Comparison of ENCODE assay signal across 23 cellular contexts in genomic region chr2:101303688-101304087, GRCh38. TPM values are rescaled to one million over a fixed set of nuclear protein-coding genes. Genes with fewer than 3 reads are reported as not detected.
DNase-seq lines count a peak whose midpoint lies in the region; ATAC-seq, FAIRE-seq and TF ChIP-seq lines count a peak whose summit lies in the region.
"Had no signal": no experiment of that assay in that cellular context is flagged by ENCODE, and none has a peak within 500 bp of the region (broad histone marks: within the 10 kb centered on the region; RNA-seq: fewer than 3 reads in every experiment).

No MANE protein-coding gene starts in this region.

- H3K9me3 ChIP-seq in PC-3 (ENCODE audit: low read length), result no peaks in the 10 kb centered on the region
- H3K9me3 ChIP-seq in lower lobe of right lung, result no peaks in the 10 kb centered on the region

- H3K9me3 Mint-ChIP-seq in activated naive CD4-positive, alpha-beta T cell treated with anti-CD3 and anti-CD28 coated beads, Interleukin-2, amount 50 U/mL, for 24 hours, result no peaks in the 10 kb centered on the region
- no peaks in the 10 kb centered on the region for H3K9me3 Mint-ChIP-seq in type B pancreatic cell
- H3K9me3 Mint-ChIP-seq: WTC11 had no signal

- TF ChIP-seq CTCF in PC-3 (conservative IDR thresholded peaks at IDR 0.05; ENCODE audit: low read depth, low read length) (no peak), lower lobe of right lung (IDR thresholded peaks at IDR 0.05) (no peak), type B pancreatic cell (conservative IDR thresholded peaks at IDR 0.05) (no peak)

- peaks cover 98% of the 10 kb centered on the region for H3K79me2 ChIP-seq in PC-3 (ENCODE audit: low read length)

- no peaks in the 10 kb centered on the region for H3F3A ChIP-seq in PC-3 (ENCODE audit: low read length, unreplicated experiment)

- peaks cover 82% of the 10 kb centered on the region for H3K4me1 Mint-ChIP-seq in activated naive CD4-positive, alpha-beta T cell treated with anti-CD3 and anti-CD28 coated beads, Interleukin-2, amount 50 U/mL, for 24 hours
- H3K4me1 Mint-ChIP-seq in type B pancreatic cell (ENCODE audit: unreplicated experiment), result peaks cover 41% of the 10 kb centered on the region

- no peaks in the 10 kb centered on the region for H3K27me3 Mint-ChIP-seq in activated naive CD4-positive, alpha-beta T cell treated with anti-CD3 and anti-CD28 coated beads, Interleukin-2, amount 50 U/mL, for 24 hours
- H3K27me3 Mint-ChIP-seq in type B pancreatic cell, result no peaks in the 10 kb centered on the region

- H3K9me2 ChIP-seq in PC-3 (replicated peaks; ENCODE audit: low read length), result no peaks in the 10 kb centered on the region

- CTCF ChIA-PET in PC-3 (lab: Charles Lee), result interaction anchor here (0.6 kb wide), 1 partner anchor 83 kb away, joined by 7 read pairs; no protein-coding TSS in a partner anchor

- H4K20me1 ChIP-seq in PC-3 (ENCODE audit: low read length), result peaks cover 70% of the 10 kb centered on the region

- H3K27ac Mint-ChIP-seq in activated naive CD4-positive, alpha-beta T cell treated with anti-CD3 and anti-CD28 coated beads, Interleukin-2, amount 50 U/mL, for 24 hours, result peak overlapping the region; percentile 31
- H3K27ac Mint-ChIP-seq in type B pancreatic cell, result peak overlapping the region; percentile 30
- H3K27ac Mint-ChIP-seq: brain, WTC11 had no signal

- no peak for FAIRE-seq in GM19239 (lab: Jason Lieb, UNC)
- FAIRE-seq: small intestine, urothelium cell line had no signal

- H3K4me1 ChIP-seq in PC-3 (ENCODE audit: insufficient read depth, low read length) (peaks cover 41% of the 10 kb centered on the region), lower lobe of right lung (peaks cover 74% of the 10 kb centered on the region)

- H3K4me2 ChIP-seq in PC-3 (ENCODE audit: low read length), result 0 out of 2 replicates have a peak overlapping the region, but pooled peaks have one; percentile 92
- H3K4me2 ChIP-seq: KMS-11 had no signal

- POLR2A ChIA-PET in PC-3 (lab: Charles Lee; ENCODE audit: unreplicated experiment), result no interaction called here

- no peak for ATAC-seq in PC-3
- no peak for ATAC-seq in lower lobe of right lung
- ATAC-seq: SK-N-SH treated with all-trans-retinoic acid at 6 μM for 48 hours, WTC11 had no signal

- H3K27ac ChIP-seq in PC-3 (ENCODE audit: low read length) (no peak overlapping the region), lower lobe of right lung (no peak overlapping the region)
- H3K27ac ChIP-seq: KMS-11 had no signal

- peak overlapping the region; percentile 64 for H3K4me3 Mint-ChIP-seq in activated naive CD4-positive, alpha-beta T cell treated with anti-CD3 and anti-CD28 coated beads, Interleukin-2, amount 50 U/mL, for 24 hours
- no peak overlapping the region for H3K4me3 Mint-ChIP-seq in type B pancreatic cell
- H3K4me3 Mint-ChIP-seq: WTC11 had no signal

- peaks cover 11% of the 10 kb centered on the region for H3K36me3 Mint-ChIP-seq in activated naive CD4-positive, alpha-beta T cell treated with anti-CD3 and anti-CD28 coated beads, Interleukin-2, amount 50 U/mL, for 24 hours
- peaks cover 22% of the 10 kb centered on the region for H3K36me3 Mint-ChIP-seq in type B pancreatic cell

- no peak overlapping the region for H3K9ac ChIP-seq in PC-3 (ENCODE audit: low read length)
- H3K9ac ChIP-seq: KMS-11 had no signal

- intact Hi-C loops in PC-3 (cut with micrococcal nuclease), result no loop called here
- intact Hi-C loops in lower lobe of right lung (cut with DNase I), result no loop called here
- intact Hi-C loops in posterior vena cava (cut with DNase I), result no loop called here

- no TSS peak for BruUV-seq in PC-3 (replicated peaks; lab: Mats Ljungman, UMichigan)

- no peak overlapping the region for H2AFZ ChIP-seq in PC-3 (ENCODE audit: low read length)

- DNase-seq in activated naive CD4-positive, alpha-beta T cell (lab: John Stamatoyannopoulos, UW), result no peak
- no peak for DNase-seq in PC-3
- DNase-seq in lower lobe of right lung, result no peak
- no peak for DNase-seq in type B pancreatic cell (ENCODE audit: extremely low spot score, unreplicated experiment)
- no peak for DNase-seq in posterior vena cava (ENCODE audit: low spot score)
- DNase-seq in GM19239 (ENCODE audit: insufficient read length, low spot score), result no peak
- DNase-seq: effector CD4-positive, alpha-beta T cell; erythroblast; HCEC 1CT; head of caudate nucleus; NCI-H1092; NCI-H1930; NCI-H526 treated with DMSO at 0.1 percent for 48 hours; small intestine; stimulated activated CD4-positive, alpha-beta T cell treated with anti-CD3 and anti-CD28 coated beads, Interleukin-2, amount 100 ng/mL, for 24 hours; substantia nigra; T-helper 9 cell had no signal

- H3K27me3 ChIP-seq in PC-3 (ENCODE audit: low read length) (no peaks in the 10 kb centered on the region), lower lobe of right lung (ENCODE audit: low read depth) (no peaks in the 10 kb centered on the region)

- H3K36me3 ChIP-seq in PC-3 (ENCODE audit: low read depth, low read length) (peaks cover 10% of the 10 kb centered on the region; the same call in 1 of the 2 replicates), lower lobe of right lung (peaks cover 17% of the 10 kb centered on the region)

- H3K4me3 ChIP-seq in PC-3 (ENCODE audit: low read length) (no peak overlapping the region), lower lobe of right lung (peak overlapping the region; percentile 93)

RNA-seq across cellular contexts. Expression of gene RNF149, which starts 4.8 kb away (rescaled TPM):
- total RNA-seq in PC-3 (2014; rRNA removed) (47.3 and 68.0 TPM in 2 replicates), lower lobe of right lung (158 TPM), type B pancreatic cell (ENCODE audit: low replicate concordance) (47.0 and 57.3 TPM in 2 replicates), posterior vena cava (10 to 100 TPM; 60.6 to 72.6 TPM)

RNA-seq across cellular contexts. Expression of gene CNOT11, which starts 51.0 kb away (rescaled TPM):
- total RNA-seq in PC-3 (2014; rRNA removed) (44.9 and 48.5 TPM in 2 replicates), lower lobe of right lung (29.3 TPM), type B pancreatic cell (ENCODE audit: low replicate concordance) (64.5 and 69.6 TPM in 2 replicates), posterior vena cava (10 to 100 TPM; 20.1 to 20.6 TPM)
